14 cellular contexts compared by ENCODE assay signal in genomic region chr5:77806213-77806843, GRCh38. TPM values are rescaled to one million over a fixed set of nuclear protein-coding genes. Genes with fewer than 3 reads are reported as not detected.
DNase-seq lines count a peak whose midpoint lies in the region; ATAC-seq and TF ChIP-seq lines count a peak whose summit lies in the region.
"Had no signal": no experiment of that assay in that cellular context is flagged by ENCODE, and none has a peak within 500 bp of the region (broad histone marks: within the 10 kb centered on the region; RNA-seq: fewer than 3 reads in every experiment).

No MANE protein-coding gene starts in this region.

- peaks cover 2% of the 10 kb centered on the region for H3K27me3 Mint-ChIP-seq in activated CD4-positive, alpha-beta T cell treated with anti-CD3 and anti-CD28 coated beads, Interleukin-2, amount 10 ng/mL, durations not matched to agents 24 days and 14 days
- H3K27me3 Mint-ChIP-seq in activated naive CD8-positive, alpha-beta T cell: no peaks in the 10 kb centered on the region
- peaks cover 5 to 8% of the 10 kb centered on the region in 2 donors for H3K27me3 Mint-ChIP-seq in natural killer cell (ENCODE audit: low read depth in 2 of 2)
- H3K27me3 Mint-ChIP-seq: activated CD4-positive, alpha-beta T cell treated with anti-CD3 and anti-CD28 coated beads for 36 hours had no signal

- H3K4me3 Mint-ChIP-seq in activated CD4-positive, alpha-beta T cell treated with anti-CD3 and anti-CD28 coated beads, Interleukin-2, amount 10 ng/mL, durations not matched to agents 24 days and 14 days: peak overlapping the region; percentile 62
- H3K4me3 Mint-ChIP-seq in activated naive CD8-positive, alpha-beta T cell: peak overlapping the region; percentile 68
- H3K4me3 Mint-ChIP-seq in natural killer cell: peak overlapping the region; percentile 70
- H3K4me3 Mint-ChIP-seq: activated CD4-positive, alpha-beta T cell treated with anti-CD3 and anti-CD28 coated beads for 36 hours had no signal

- H2AFZ ChIP-seq in Loucy (ENCODE audit: low read length): peak overlapping the region; percentile 90

- no peaks in the 10 kb centered on the region for H3K36me3 ChIP-seq in Loucy (ENCODE audit: insufficient read depth, low read length)
- H3K36me3 ChIP-seq: heart right ventricle had no signal

- intact Hi-C loops in activated CD4-positive, alpha-beta T cell treated with anti-CD3 and anti-CD28 coated beads, Interleukin-2, amount 10 ng/mL, durations not matched to agents 24 days and 14 days (cut with micrococcal nuclease): no loop called here
- intact Hi-C loops in natural killer cell (cut with micrococcal nuclease): no loop called here

- ATAC-seq in natural killer cell (peak in 2 of 3 donors; percentile 52 to 54), GM19324 (IDR thresholded peaks at IDR 0.05; ENCODE audit: low FRiP score, unreplicated experiment) (no peak), HG02852 (IDR thresholded peaks at IDR 0.05; ENCODE audit: unreplicated experiment) (no peak)
- ATAC-seq: activated CD4-positive, alpha-beta T cell treated with anti-CD3 and anti-CD28 coated beads for 36 hours; heart right ventricle had no signal

- H3K27ac Mint-ChIP-seq in activated CD4-positive, alpha-beta T cell treated with anti-CD3 and anti-CD28 coated beads, Interleukin-2, amount 10 ng/mL, durations not matched to agents 24 days and 14 days: no peak overlapping the region
- H3K27ac Mint-ChIP-seq in activated naive CD8-positive, alpha-beta T cell: no peak overlapping the region
- H3K27ac Mint-ChIP-seq in natural killer cell: peak overlapping the region; percentile 13 to 25
- H3K27ac Mint-ChIP-seq: activated CD4-positive, alpha-beta T cell treated with anti-CD3 and anti-CD28 coated beads for 36 hours had no signal

- no peaks in the 10 kb centered on the region for H3K9me2 ChIP-seq in Loucy (replicated peaks; ENCODE audit: low read depth, low read length)

- H3K4me2 ChIP-seq in Loucy (ENCODE audit: low read depth, low read length, poor library complexity, severe bottlenecking): peak overlapping the region; percentile 73

- H3K9me3 Mint-ChIP-seq in activated CD4-positive, alpha-beta T cell treated with anti-CD3 and anti-CD28 coated beads, Interleukin-2, amount 10 ng/mL, durations not matched to agents 24 days and 14 days: peaks cover 10% of the 10 kb centered on the region
- peaks cover 15% of the 10 kb centered on the region for H3K9me3 Mint-ChIP-seq in activated naive CD8-positive, alpha-beta T cell (ENCODE audit: low read depth)
- H3K9me3 Mint-ChIP-seq in natural killer cell: peaks cover 2 to 6% of the 10 kb centered on the region in 2 donors

- peaks cover 13% of the 10 kb centered on the region for H3K4me1 ChIP-seq in Loucy (ENCODE audit: insufficient read depth, low read length, poor library complexity, severe bottlenecking)

- H3K36me3 Mint-ChIP-seq in activated CD4-positive, alpha-beta T cell treated with anti-CD3 and anti-CD28 coated beads, Interleukin-2, amount 10 ng/mL, durations not matched to agents 24 days and 14 days (ENCODE audit: low read depth): no peaks in the 10 kb centered on the region
- H3K36me3 Mint-ChIP-seq in activated naive CD8-positive, alpha-beta T cell: peaks cover 10% of the 10 kb centered on the region
- H3K36me3 Mint-ChIP-seq in natural killer cell: peaks cover 13% of the 10 kb centered on the region

- no peaks in the 10 kb centered on the region for H3K27me3 ChIP-seq in Loucy (ENCODE audit: insufficient read depth, low read length, poor library complexity, severe bottlenecking)
- H3K27me3 ChIP-seq: heart right ventricle had no signal

- no peaks in the 10 kb centered on the region for H4K20me1 ChIP-seq in Loucy (ENCODE audit: insufficient read depth, low read length, poor library complexity, severe bottlenecking)

- TF ChIP-seq CTCF in Loucy (conservative IDR thresholded peaks at IDR 0.05; ENCODE audit: low read length) (no peak), natural killer cell (IDR thresholded peaks at IDR 0.05) (no peak)

- peak overlapping the region; percentile 56 for H3K9ac ChIP-seq in Loucy (ENCODE audit: low read depth, low read length, poor library complexity, severe bottlenecking)

- H3K4me1 Mint-ChIP-seq in activated CD4-positive, alpha-beta T cell treated with anti-CD3 and anti-CD28 coated beads, Interleukin-2, amount 10 ng/mL, durations not matched to agents 24 days and 14 days: peaks cover 6% of the 10 kb centered on the region
- H3K4me1 Mint-ChIP-seq in activated naive CD8-positive, alpha-beta T cell (ENCODE audit: low read depth): peaks cover 9% of the 10 kb centered on the region
- peaks cover 7 to 11% of the 10 kb centered on the region in 2 donors for H3K4me1 Mint-ChIP-seq in natural killer cell

- peak overlapping the region; percentile 68 for H3K4me3 ChIP-seq in Loucy (ENCODE audit: low read length, poor library complexity, severe bottlenecking)
- H3K4me3 ChIP-seq: heart right ventricle had no signal

- DNase-seq in activated CD4-positive, alpha-beta T cell treated with anti-CD3 and anti-CD28 coated beads, Interleukin-2, amount 10 ng/mL, durations not matched to agents 24 days and 14 days: no peak
- DNase-seq in activated CD4-positive, alpha-beta T cell treated with anti-CD3 and anti-CD28 coated beads for 1 hour: no peak
- DNase-seq in natural killer cell: no peak
- no peak for DNase-seq in ecto neural progenitor cell (ENCODE audit: low spot score)
- DNase-seq: activated CD4-positive, alpha-beta T cell treated with anti-CD3 and anti-CD28 coated beads for 36 hours; effector CD4-positive, alpha-beta T cell; H7; heart right ventricle; KG1; mesendoderm had no signal

- H3K79me2 ChIP-seq in Loucy (ENCODE audit: insufficient read depth, low read length): no peaks in the 10 kb centered on the region

- no peaks in the 10 kb centered on the region for H3F3A ChIP-seq in Loucy (ENCODE audit: low read depth)

- H3K9me3 ChIP-seq in Loucy (ENCODE audit: insufficient read depth, low read depth, low read length): peaks cover 8% of the 10 kb centered on the region; the same call in 1 of the 2 replicates

RNA-seq across cellular contexts. Expression of gene TBCA, which starts 30.2 kb away (rescaled TPM):
- 199 and 207 TPM in 2 replicates for total RNA-seq in activated CD4-positive, alpha-beta T cell treated with anti-CD3 and anti-CD28 coated beads, Interleukin-2, amount 10 ng/mL, durations not matched to agents 24 days and 14 days
- total RNA-seq in natural killer cell: 10 to 100 TPM; 65.0 to 72.3 (median 70.7) TPM

Comparison
In these comparisons a context has a peak if more than half of its experiments do, and no peak if none do; other contexts are left out.
1. H3K27ac Mint-ChIP-seq: peak in natural killer cell (2 of 2); none in activated CD4-positive, alpha-beta T cell treated with anti-CD3 and anti-CD28 coated beads, Interleukin-2, amount 10 ng/mL, durations not matched to agents 24 days and 14 days (single experiment) and activated naive CD8-positive, alpha-beta T cell (single experiment).
2. ATAC-seq: peak in natural killer cell (2 of 3); none in GM19324 (single experiment) and HG02852 (single experiment).
3. Peak in every context shown above with its lines, with median percentiles within 50 percentile points of each other: H3K4me3 Mint-ChIP-seq.